Comparison of ENCODE assay signal across 8 cellular contexts in genomic region chr4:119212964-119213606, GRCh38. TPM values are rescaled to one million over a fixed set of nuclear protein-coding genes. Genes with fewer than 3 reads are reported as not detected.
A peak's percentile ranks its signal among the peaks of the same experiment; 100 is the strongest.
DNase-seq lines count a peak whose midpoint lies in the region; ATAC-seq and TF ChIP-seq lines count a peak whose summit lies in the region.

No MANE protein-coding gene starts in this region.

- H3K9me3 ChIP-seq in neural cell (ENCODE audit: low read length) (no peaks in the 10 kb centered on the region), stomach smooth muscle (ENCODE audit: control insufficient read depth in 2 of 2, low read length in 2 of 2) (no peaks in the 10 kb centered on the region)

- TF ChIP-seq RAD21 in neural cell (conservative IDR thresholded peaks at IDR 0.05) = peak; percentile 23

- no peaks in the 10 kb centered on the region for H3K4me1 ChIP-seq in stomach smooth muscle (ENCODE audit: control insufficient read depth, insufficient read depth, low read length)

- no peaks in the 10 kb centered on the region for H3K9me2 ChIP-seq in neural cell (ENCODE audit: insufficient read depth, low read length)

- H3F3A ChIP-seq in neural cell (ENCODE audit: insufficient read depth, low read length, poor library complexity, severe bottlenecking) = no peaks in the 10 kb centered on the region

- TF ChIP-seq CTCF in foreskin fibroblast (IDR thresholded peaks at IDR 0.05; ENCODE audit: low read depth, low read length) = peak; percentile 17
- peak; percentile 65 for TF ChIP-seq CTCF in neural cell (IDR thresholded peaks at IDR 0.05; ENCODE audit: poor library complexity, severe bottlenecking)

- H2AFZ ChIP-seq in neural cell (ENCODE audit: low read depth, low read length) = peak overlapping the region; percentile 60

- H3K4me3 ChIP-seq in foreskin fibroblast (ENCODE audit: low read depth in 1 of 2, low read length in 2 of 2) (peak overlapping the region; percentile 72 to 89), neural cell (ENCODE audit: low read length) (peak overlapping the region; percentile 88), stomach smooth muscle (ENCODE audit: low read length in 2 of 2) (peak overlapping the region; percentile 95 to 98)

- TF ChIP-seq EP300 in neural cell (conservative IDR thresholded peaks at IDR 0.05; ENCODE audit: poor library complexity, severe bottlenecking) = no peak

- H3K9ac ChIP-seq in neural cell (ENCODE audit: low read length) = peak overlapping the region; percentile 67
- peak overlapping the region; percentile 94 to 95 for H3K9ac ChIP-seq in stomach smooth muscle (ENCODE audit: low read length in 2 of 2)

- H3K79me2 ChIP-seq in neural cell (replicated peaks; ENCODE audit: insufficient read depth, low read length) = no peaks in the 10 kb centered on the region

- peak; percentile 78 for DNase-seq in DMS153 (lab: John Stamatoyannopoulos, UW)
- DNase-seq in HuH-7.5 (ENCODE audit: low spot score) = peak; percentile 20
- peak; percentile 90 for DNase-seq in RPMI7951 (ENCODE audit: low read depth)
- DNase-seq in activated gamma-delta T cell (lab: John Stamatoyannopoulos, UW) = peak; percentile 30
- DNase-seq in foreskin fibroblast = peak; percentile 92 to 97

- H4K20me1 ChIP-seq in neural cell (ENCODE audit: insufficient read depth) = no peaks in the 10 kb centered on the region

- H3K4me2 ChIP-seq in neural cell (ENCODE audit: low read length) = peak overlapping the region; percentile 68

- no peaks in the 10 kb centered on the region for H3K27me3 ChIP-seq in neural cell (ENCODE audit: insufficient read depth, low read depth, low read length)
- no peaks in the 10 kb centered on the region for H3K27me3 ChIP-seq in stomach smooth muscle (ENCODE audit: control insufficient read depth in 1 of 2, insufficient read depth in 2 of 2, low read length in 2 of 2)

- H3K36me3 ChIP-seq in neural cell (ENCODE audit: insufficient read depth, low read length) (no peaks in the 10 kb centered on the region), stomach smooth muscle (ENCODE audit: control insufficient read depth in 2 of 2, insufficient read depth in 2 of 2, low read length in 2 of 2) (peaks cover 0 to 5% of the 10 kb centered on the region in 2 donors)

- H3K27ac ChIP-seq in neural cell (ENCODE audit: low read length) (peak overlapping the region; percentile 62), stomach smooth muscle (ENCODE audit: low read length) (peak overlapping the region; percentile 87)

- ATAC-seq in GM21576 (IDR thresholded peaks at IDR 0.05; ENCODE audit: unreplicated experiment) = peak; percentile 59

TF ChIP-seq in neural cell, 6 proteins besides CTCF, POLR2A, EP300 and RAD21:
- no peak for TF ChIP-seq EZH2 (IDR thresholded peaks at IDR 0.05; ENCODE audit: borderline replicate concordance, insufficient read depth, low read length, poor library complexity, severe bottlenecking)
- TF ChIP-seq TAF1 (IDR thresholded peaks at IDR 0.05; ENCODE audit: low read depth) = no peak
- TF ChIP-seq POLR2AphosphoS5 (IDR thresholded peaks at IDR 0.05) = peak; percentile 25
- peak; percentile 33 for TF ChIP-seq MXI1 (conservative IDR thresholded peaks at IDR 0.05; ENCODE audit: poor library complexity, severe bottlenecking)
- TF ChIP-seq SMC3 (conservative IDR thresholded peaks at IDR 0.05; ENCODE audit: poor library complexity) = peak; percentile 49
- TF ChIP-seq, protein P1, sequence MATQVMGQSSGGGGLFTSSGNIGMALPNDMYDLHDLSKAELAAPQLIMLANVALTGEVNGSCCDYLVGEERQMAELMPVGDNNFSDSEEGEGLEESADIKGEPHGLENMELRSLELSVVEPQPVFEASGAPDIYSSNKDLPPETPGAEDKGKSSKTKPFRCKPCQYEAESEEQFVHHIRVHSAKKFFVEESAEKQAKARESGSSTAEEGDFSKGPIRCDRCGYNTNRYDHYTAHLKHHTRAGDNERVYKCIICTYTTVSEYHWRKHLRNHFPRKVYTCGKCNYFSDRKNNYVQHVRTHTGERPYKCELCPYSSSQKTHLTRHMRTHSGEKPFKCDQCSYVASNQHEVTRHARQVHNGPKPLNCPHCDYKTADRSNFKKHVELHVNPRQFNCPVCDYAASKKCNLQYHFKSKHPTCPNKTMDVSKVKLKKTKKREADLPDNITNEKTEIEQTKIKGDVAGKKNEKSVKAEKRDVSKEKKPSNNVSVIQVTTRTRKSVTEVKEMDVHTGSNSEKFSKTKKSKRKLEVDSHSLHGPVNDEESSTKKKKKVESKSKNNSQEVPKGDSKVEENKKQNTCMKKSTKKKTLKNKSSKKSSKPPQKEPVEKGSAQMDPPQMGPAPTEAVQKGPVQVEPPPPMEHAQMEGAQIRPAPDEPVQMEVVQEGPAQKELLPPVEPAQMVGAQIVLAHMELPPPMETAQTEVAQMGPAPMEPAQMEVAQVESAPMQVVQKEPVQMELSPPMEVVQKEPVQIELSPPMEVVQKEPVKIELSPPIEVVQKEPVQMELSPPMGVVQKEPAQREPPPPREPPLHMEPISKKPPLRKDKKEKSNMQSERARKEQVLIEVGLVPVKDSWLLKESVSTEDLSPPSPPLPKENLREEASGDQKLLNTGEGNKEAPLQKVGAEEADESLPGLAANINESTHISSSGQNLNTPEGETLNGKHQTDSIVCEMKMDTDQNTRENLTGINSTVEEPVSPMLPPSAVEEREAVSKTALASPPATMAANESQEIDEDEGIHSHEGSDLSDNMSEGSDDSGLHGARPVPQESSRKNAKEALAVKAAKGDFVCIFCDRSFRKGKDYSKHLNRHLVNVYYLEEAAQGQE (IDR thresholded peaks at IDR 0.05; ENCODE audit: borderline replicate concordance) = no peak

RNA-seq across cellular contexts. Expression of gene USP53, which starts 0.6 kb away (rescaled TPM):
- 7.9 and 11.9 TPM in 2 replicates for total RNA-seq in RPMI7951 (2014; rRNA removed; shearing (Covaris generic))
- 3.4 and 5.0 TPM in 2 replicates for polyA plus RNA-seq in neural cell
- polyA minus RNA-seq in neural cell = 9.3 and 10.1 TPM in 2 replicates

Comparison
In these comparisons a context has a peak if more than half of its experiments do, and no peak if none do; other contexts are left out.
1. Peak in every context shown above with its lines: DNase-seq, ATAC-seq, H3K4me3 ChIP-seq and H3K27ac ChIP-seq.
2. DNase-seq: peak in every context shown above with its lines; median percentile 94 in foreskin fibroblast; 90 in RPMI7951; 78 in DMS153; 30 in activated gamma-delta T cell; 20 in HuH-7.5.